23 cellular contexts compared by ENCODE assay signal in the genomic region with DNA sequence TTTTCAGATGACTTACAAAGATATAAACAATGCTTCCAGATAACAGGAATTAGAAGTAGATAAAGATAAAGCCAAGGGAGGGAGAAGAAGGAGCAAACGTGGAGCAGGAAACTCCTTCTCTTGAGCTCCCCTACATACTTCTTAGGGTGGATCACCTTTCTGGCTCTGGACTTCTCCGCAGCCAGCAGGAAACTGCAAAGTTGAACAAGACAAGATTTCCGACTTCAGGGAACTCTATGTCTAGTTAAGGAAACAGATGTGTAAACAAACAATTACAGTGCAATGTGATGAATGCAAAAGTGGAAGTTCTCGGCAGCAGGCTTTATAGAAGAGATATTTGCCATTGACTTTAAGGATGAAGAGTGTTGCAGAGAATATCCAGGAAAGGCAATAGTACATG.
DNase-seq lines count a peak whose midpoint lies in the region; ATAC-seq and TF ChIP-seq lines count a peak whose summit lies in the region.
"Had no signal": no experiment of that assay in that cellular context is flagged by ENCODE, and none has a peak within 500 bp of the region (broad histone marks: within the 10 kb centered on the region; RNA-seq: fewer than 3 reads in every experiment).

No MANE protein-coding gene starts in this region.

- CTCF ChIA-PET in OCI-LY7 (lab: Charles Lee; ENCODE audit: unreplicated experiment), result no interaction called here

- no peak overlapping the region for H2BK120ac ChIP-seq in neuronal stem cell (ENCODE audit: low read depth, low read length)

- H3K18ac ChIP-seq in neuronal stem cell (ENCODE audit: low read length), result no peak overlapping the region

- no peaks in the 10 kb centered on the region for H3K79me1 ChIP-seq in neuronal stem cell (ENCODE audit: low read depth, low read length)

- no peak overlapping the region for H3K4me2 ChIP-seq in OCI-LY7 (ENCODE audit: low read length)
- peak overlapping the region; percentile 49 for H3K4me2 ChIP-seq in fibroblast of lung (ENCODE audit: extremely low read depth, insufficient read depth, low read length)
- H3K4me2 ChIP-seq in neuronal stem cell (ENCODE audit: insufficient read depth, low read length, poor library complexity, severe bottlenecking), result no peak overlapping the region

- WGBS in neuronal stem cell (ENCODE audit: extremely low coverage in 2 of 2, insufficient read length in 2 of 2, insufficient replicate concordance in 1 of 2), 2 donors, result no CpG with 5 or more reads among the region's 4 CpGs

- H4K8ac ChIP-seq in neuronal stem cell (ENCODE audit: low read depth, low read length), result no peak overlapping the region

- H2BK12ac ChIP-seq in neuronal stem cell (ENCODE audit: low read length), result no peak overlapping the region

- H3K23ac ChIP-seq in neuronal stem cell (ENCODE audit: low read depth, low read length, poor library complexity), result no peak overlapping the region

- H3K9me3 ChIP-seq in OCI-LY7 (ENCODE audit: low read length) (no peaks in the 10 kb centered on the region), fibroblast of lung (ENCODE audit: control insufficient read depth, insufficient read depth, low read depth, low read length) (no peaks in the 10 kb centered on the region), neuronal stem cell (replicated peaks in 1 of 2; ENCODE audit: control insufficient read depth in 2 of 2, insufficient read depth in 1 of 2, low read depth in 1 of 2, low read length in 2 of 2) (no peaks in the 10 kb centered on the region)
- H3K9me3 ChIP-seq: body of pancreas, gastrocnemius medialis, ovary, testis had no signal

- intact Hi-C loops in OCI-LY7 (cut with micrococcal nuclease; ENCODE audit: unreplicated experiment), result no loop called here

- H3K4me3 ChIP-seq in OCI-LY7 (ENCODE audit: low read depth, low read length, poor library complexity, severe bottlenecking) (no peak overlapping the region), fibroblast of lung (replicated peaks in 1 of 4; ENCODE audit: control extremely low read depth in 1 of 4, insufficient read depth in 1 of 4, low read depth in 3 of 4, low read length in 4 of 4) (no peak overlapping the region), neuronal stem cell (ENCODE audit: low read length in 2 of 2) (no peak overlapping the region)
- H3K4me3 ChIP-seq: body of pancreas, coronary artery, gastrocnemius medialis, ovary, testis had no signal

- no peak for ATAC-seq in HG03469 (IDR thresholded peaks at IDR 0.05; ENCODE audit: unreplicated experiment)
- ATAC-seq: activated naive CD4-positive, alpha-beta T cell treated with anti-CD3 and anti-CD28 coated beads, Interleukin-2, amount 50 U/mL, for 72 hours; activated T-cell treated with anti-CD3 and anti-CD28 coated beads, Interleukin-2, amount 50 U/mL, for 72 hours; body of pancreas; gastrocnemius medialis; left lobe of liver; stimulated activated memory B cell treated with anti-CD40 and anti-IgM and Interleukin-4, amounts not matched to agents 10 μg/mL and 1 μg/mL and 100 μg/mL, for 72 hours had no signal

- no TSS peak for BruUV-seq in OCI-LY7 (replicated peaks; lab: Mats Ljungman, UMichigan)

- H2BK5ac ChIP-seq in neuronal stem cell (ENCODE audit: low read length), result no peak overlapping the region

- no peaks in the 10 kb centered on the region for H3K27me3 ChIP-seq in fibroblast of lung (ENCODE audit: control insufficient read depth, insufficient read depth, low read length)
- H3K27me3 ChIP-seq in neuronal stem cell (ENCODE audit: control insufficient read depth in 3 of 3, insufficient read depth in 3 of 3, low read depth in 1 of 3, low read length in 3 of 3), result no peaks in the 10 kb centered on the region
- H3K27me3 ChIP-seq: body of pancreas, gastrocnemius medialis, ovary, testis had no signal

- H4K20me1 ChIP-seq in OCI-LY7 (ENCODE audit: insufficient read depth, low read length) (no peaks in the 10 kb centered on the region), fibroblast of lung (ENCODE audit: control insufficient read depth, extremely low read depth, insufficient read depth, low read length) (no peaks in the 10 kb centered on the region)

- DNase-seq in EL, result peak; percentile 19
- DNase-seq in OCI-LY7 (ENCODE audit: low spot score), result no peak
- no peak for DNase-seq in fibroblast of lung (ENCODE audit: low read depth in 2 of 2)
- DNase-seq in neuronal stem cell (ENCODE audit: low spot score), result no peak
- DNase-seq in occipital lobe (lab: John Stamatoyannopoulos, UW), result no peak
- no peak for DNase-seq in LoVo (ENCODE audit: low spot score)
- no peak for DNase-seq in NCI-H748 treated with DMSO at 0.1 percent for 48 hours (lab: John Stamatoyannopoulos, UW)
- DNase-seq: activated CD4-positive, alpha-beta T cell treated with anti-CD3 and anti-CD28 coated beads for 1 hour; activated T-cell treated with anti-CD3 and anti-CD28 coated beads, Interleukin-2, amount 50 U/mL, for 72 hours; body of pancreas; gastrocnemius medialis; GDM1; MM.1S; NCI-H1436; NCI-H526; ovary; testis had no signal

- no peak overlapping the region for H4K91ac ChIP-seq in neuronal stem cell (ENCODE audit: low read depth, low read length, poor library complexity)

- H3K9me2 ChIP-seq in OCI-LY7 (ENCODE audit: insufficient read depth, low read length), result no peaks in the 10 kb centered on the region

- H3K79me2 ChIP-seq in OCI-LY7 (ENCODE audit: insufficient read depth, low read depth, low read length) (no peaks in the 10 kb centered on the region), fibroblast of lung (ENCODE audit: control insufficient read depth, insufficient read depth, low read length) (no peaks in the 10 kb centered on the region)

- no peak overlapping the region for H2AK5ac ChIP-seq in neuronal stem cell (ENCODE audit: low read depth, low read length)

- no peak overlapping the region for H2BK15ac ChIP-seq in neuronal stem cell (ENCODE audit: low read length)

- H3K36me3 ChIP-seq in OCI-LY7 (ENCODE audit: insufficient read depth, low read length) (no peaks in the 10 kb centered on the region), fibroblast of lung (ENCODE audit: control insufficient read depth, insufficient read depth, low read length) (no peaks in the 10 kb centered on the region), neuronal stem cell (replicated peaks in 1 of 2; ENCODE audit: control insufficient read depth in 2 of 2, insufficient read depth in 2 of 2, low read length in 2 of 2) (no peaks in the 10 kb centered on the region)
- H3K36me3 ChIP-seq: gastrocnemius medialis, ovary had no signal

- TF ChIP-seq CTCF in OCI-LY7 (conservative IDR thresholded peaks at IDR 0.05; ENCODE audit: low read length) (no peak), fibroblast of lung (conservative IDR thresholded peaks at IDR 0.05 in 1 of 2, IDR thresholded peaks at IDR 0.05 in 1 of 2; ENCODE audit: low read depth in 1 of 2, low read length in 2 of 2) (no peak)

- H3K9ac ChIP-seq in fibroblast of lung (ENCODE audit: insufficient read depth, low read length) (no peak overlapping the region), neuronal stem cell (ENCODE audit: low read depth, low read length, poor library complexity) (no peak overlapping the region)

- H3K27ac ChIP-seq in OCI-LY7 (ENCODE audit: low read depth, low read length, poor library complexity, severe bottlenecking), result no peak overlapping the region
- H3K27ac ChIP-seq in fibroblast of lung (ENCODE audit: insufficient read depth, low read length), result no peak overlapping the region
- no peak overlapping the region for H3K27ac ChIP-seq in neuronal stem cell (replicated peaks; ENCODE audit: low read length)
- H3K27ac ChIP-seq: body of pancreas, C4-2B, coronary artery, gastrocnemius medialis, ovary, testis had no signal

- no peak overlapping the region for H3K4ac ChIP-seq in neuronal stem cell (ENCODE audit: low read length)

- POLR2A ChIA-PET in OCI-LY7 (lab: Charles Lee), result no interaction called here

- no peak overlapping the region for H3K14ac ChIP-seq in neuronal stem cell (ENCODE audit: low read length)

- H2AFZ ChIP-seq in OCI-LY7 (ENCODE audit: low read length) (0 out of 2 replicates have a peak overlapping the region, but pooled peaks have one; percentile 9), fibroblast of lung (ENCODE audit: low read length) (peak overlapping the region; percentile 3), neuronal stem cell (ENCODE audit: low read length) (peak overlapping the region; percentile 66)

- no peaks in the 10 kb centered on the region for H3K4me1 ChIP-seq in OCI-LY7 (ENCODE audit: insufficient read depth, low read length, poor library complexity, severe bottlenecking)
- no peaks in the 10 kb centered on the region for H3K4me1 ChIP-seq in fibroblast of lung (ENCODE audit: control insufficient read depth, extremely low read depth, insufficient read depth, low read length)
- peaks cover 0 to 4% of the 10 kb centered on the region in 2 donors for H3K4me1 ChIP-seq in neuronal stem cell (ENCODE audit: control insufficient read depth in 2 of 2, insufficient read depth in 1 of 2, low read depth in 1 of 2, low read length in 2 of 2)
- H3K4me1 ChIP-seq: body of pancreas, gastrocnemius medialis, testis had no signal

Comparison
In these comparisons a context has a peak if more than half of its experiments do, and no peak if none do; other contexts are left out.
1. H2AFZ ChIP-seq: peak in every context shown above with its lines; median percentile 66 in neuronal stem cell; 9 in OCI-LY7; 3 in fibroblast of lung.